8 cellular contexts compared by ENCODE assay signal in genomic region chr13:26929971-26930730, GRCh38.
DNase-seq lines count a peak whose midpoint lies in the region; ATAC-seq, FAIRE-seq and TF ChIP-seq lines count a peak whose summit lies in the region.

No MANE protein-coding gene starts in this region.

- no peak overlapping the region for H4K12ac ChIP-seq in trophoblast cell (ENCODE audit: low read depth, low read length)

- no peaks in the 10 kb centered on the region for H3F3A ChIP-seq in SK-N-SH (replicated peaks; ENCODE audit: insufficient read depth)

- H3K27me3 Mint-ChIP-seq in activated naive CD4-positive, alpha-beta T cell treated with anti-CD3 and anti-CD28 coated beads, Interleukin-2, amount 10 ng/mL, durations not matched to agents 7 days and 5 days: peaks cover 17% of the 10 kb centered on the region

- H3K4me2 ChIP-seq in SK-N-SH (peak overlapping the region; percentile 70), trophoblast cell (ENCODE audit: low read length) (peak overlapping the region; percentile 41)

- TF ChIP-seq CTCF in SK-N-SH (IDR thresholded peaks at IDR 0.05) (peak; percentile 97), upper lobe of left lung (IDR thresholded peaks at IDR 0.05) (peak; percentile 57 to 89 (median 80))

- H3K4me3 ChIP-seq in SK-N-SH (ENCODE audit: low read depth in 2 of 2, low read length in 1 of 2): peak overlapping the region; percentile 31 to 51
- H3K4me3 ChIP-seq in trophoblast cell (ENCODE audit: low read depth, low read length): no peak overlapping the region
- no peak overlapping the region for H3K4me3 ChIP-seq in upper lobe of left lung

- no peak overlapping the region for H2BK12ac ChIP-seq in trophoblast cell (ENCODE audit: low read length)

- H3K4me1 ChIP-seq in SK-N-SH (ENCODE audit: control insufficient read depth in 1 of 2, insufficient read depth in 2 of 2, low read depth in 1 of 2, low read length in 1 of 2) (peaks cover 0 to 2% of the 10 kb centered on the region in 2 experiments; a peak in 1 of 4 replicates), trophoblast cell (ENCODE audit: control insufficient read depth in 1 of 2, insufficient read depth in 2 of 2, low read length in 2 of 2) (peaks cover 0 to 2% of the 10 kb centered on the region in 2 experiments), upper lobe of left lung (peaks cover 0 to 5% (median 4%) of the 10 kb centered on the region in 4 donors)

- POLR2A ChIA-PET in SK-N-SH (lab: Yijun Ruan, JAX): interaction anchor here (0.6 kb wide), 1 partner anchor 14 kb away, joined by 4 read pairs; no protein-coding TSS in a partner anchor

- no peaks in the 10 kb centered on the region for H4K20me1 ChIP-seq in SK-N-SH (ENCODE audit: insufficient read depth)

- peak; percentile 84 for FAIRE-seq in GM18507 (lab: Jason Lieb, UNC)

- no peaks in the 10 kb centered on the region for H3K79me2 ChIP-seq in SK-N-SH (ENCODE audit: insufficient read depth)
- H3K79me2 ChIP-seq in trophoblast cell (ENCODE audit: control insufficient read depth, insufficient read depth, low read length, poor library complexity): no peaks in the 10 kb centered on the region

- TF ChIP-seq EP300 in SK-N-SH (IDR thresholded peaks at IDR 0.05; ENCODE audit: borderline replicate concordance in 1 of 2, low read depth in 1 of 2, low read length in 1 of 2) (no peak), upper lobe of left lung (IDR thresholded peaks at IDR 0.05) (no peak)

- no peaks in the 10 kb centered on the region for H3K9me3 ChIP-seq in SK-N-SH
- H3K9me3 ChIP-seq in trophoblast cell (ENCODE audit: insufficient read depth, low read depth, low read length): peaks cover 2% of the 10 kb centered on the region
- H3K9me3 ChIP-seq in upper lobe of left lung: no peaks in the 10 kb centered on the region

- no peak for TF ChIP-seq POLR2A in upper lobe of left lung (IDR thresholded peaks at IDR 0.05)

- H2BK5ac ChIP-seq in trophoblast cell (ENCODE audit: low read depth, low read length, poor library complexity): no peak overlapping the region

- no peak overlapping the region for H3K18ac ChIP-seq in trophoblast cell (ENCODE audit: low read length)

- H3K36me3 ChIP-seq in SK-N-SH (replicated peaks in 1 of 2; ENCODE audit: control insufficient read depth in 1 of 2, insufficient read depth in 2 of 2, low read length in 1 of 2) (no peaks in the 10 kb centered on the region), trophoblast cell (ENCODE audit: control insufficient read depth in 1 of 2, insufficient read depth in 2 of 2, low read length in 2 of 2) (no peaks in the 10 kb centered on the region), upper lobe of left lung (no peaks in the 10 kb centered on the region)

- H3K27ac ChIP-seq in SK-N-SH (ENCODE audit: low read depth in 2 of 2, low read length in 1 of 2): no peak overlapping the region
- H3K27ac ChIP-seq in trophoblast cell (ENCODE audit: low read depth, low read length): no peak overlapping the region
- H3K27ac ChIP-seq in upper lobe of left lung: no peak overlapping the region

- H3K79me1 ChIP-seq in trophoblast cell (ENCODE audit: low read length): no peaks in the 10 kb centered on the region

- H2AFZ ChIP-seq in SK-N-SH (ENCODE audit: low read depth) (no peak overlapping the region; the same call in none of the 2 replicates), trophoblast cell (ENCODE audit: insufficient read depth, low read length, poor library complexity) (no peak overlapping the region)

- H3K9me3 Mint-ChIP-seq in activated naive CD4-positive, alpha-beta T cell treated with anti-CD3 and anti-CD28 coated beads, Interleukin-2, amount 10 ng/mL, durations not matched to agents 7 days and 5 days: no peaks in the 10 kb centered on the region

- TF ChIP-seq RAD21 in SK-N-SH (IDR thresholded peaks at IDR 0.05; ENCODE audit: low read length): peak; percentile 89

- no peak overlapping the region for H2BK120ac ChIP-seq in trophoblast cell (ENCODE audit: insufficient read depth, low read length, poor library complexity)

- no peak overlapping the region for H3K9ac ChIP-seq in SK-N-SH
- H3K9ac ChIP-seq in trophoblast cell (ENCODE audit: low read length): no peak overlapping the region

- 0 out of 2 replicates have a peak, but pooled peaks cover 2% of the 10 kb centered on the region for H3K27me3 ChIP-seq in SK-N-SH (ENCODE audit: insufficient read depth)
- H3K27me3 ChIP-seq in trophoblast cell (ENCODE audit: insufficient read depth, low read length): no peaks in the 10 kb centered on the region
- no peaks in the 10 kb centered on the region for H3K27me3 ChIP-seq in upper lobe of left lung

- no peak overlapping the region for H2AK5ac ChIP-seq in trophoblast cell (ENCODE audit: low read length)

- H3K4ac ChIP-seq in trophoblast cell (ENCODE audit: low read depth, low read length): no peak overlapping the region

- H3K9me2 ChIP-seq in SK-N-SH: no peaks in the 10 kb centered on the region

- H3K14ac ChIP-seq in trophoblast cell (ENCODE audit: low read length): no peak overlapping the region

- no peak overlapping the region for H4K8ac ChIP-seq in trophoblast cell (ENCODE audit: low read depth, low read length)

- no peak overlapping the region for H3K23ac ChIP-seq in trophoblast cell (ENCODE audit: low read length)

- ATAC-seq in upper lobe of left lung (ENCODE audit: low FRiP score in 2 of 2): peak in 1 of 2 donors; percentile 85

- no peak overlapping the region for H4K91ac ChIP-seq in trophoblast cell (ENCODE audit: low read depth, low read length)

- CTCF ChIA-PET in SK-N-SH (lab: Yijun Ruan, JAX): interaction anchor here (0.6 to 7.8 kb wide), 72 partner anchors 8 to 1491 kb away, joined by 3 to 74 read pairs (median 4); partner anchors contain the start of gene GPR12
- CTCF ChIA-PET in activated naive CD4-positive, alpha-beta T cell treated with anti-CD3 and anti-CD28 coated beads, Interleukin-2, amount 10 ng/mL, durations not matched to agents 7 days and 5 days (lab: Charles Lee): interaction anchor here (0.7 to 2.1 kb wide), 9 partner anchors 11 to 1310 kb away, joined by 3 to 11 read pairs (median 3); no protein-coding TSS in a partner anchor

- intact Hi-C loops in head of caudate nucleus (cut with DNase I): loop anchor here (5.0 kb wide), 1 partner anchor 223 kb away; no protein-coding TSS in a partner anchor

- WGBS in SK-N-SH (ENCODE audit: low lambda C conversion rate): 12% methylated on average over 21 of the region's 21 CpGs
- WGBS in trophoblast cell (ENCODE audit: extremely low coverage, insufficient coverage, insufficient read length): no CpG with 5 or more reads among the region's 21 CpGs
- WGBS in upper lobe of left lung, 2 donors: 13 to 17% methylated on average over 19 to 21 of the region's 21 CpGs

- peak; percentile 63 for DNase-seq in A172 (ENCODE audit: low spot score)
- DNase-seq in GM18507 (ENCODE audit: extremely low spot score, insufficient read length, low read depth): peak; percentile 37
- DNase-seq in NAMALWA (ENCODE audit: low spot score): peak; percentile 78
- DNase-seq in SK-N-SH: peak; percentile 79
- DNase-seq in activated naive CD4-positive, alpha-beta T cell treated with anti-CD3 and anti-CD28 coated beads, Interleukin-2, amount 10 ng/mL, durations not matched to agents 7 days and 5 days: peak; percentile 75
- peak; percentile 58 to 94 (median 86) for DNase-seq in head of caudate nucleus
- DNase-seq in trophoblast cell: peak; percentile 63 to 84
- peak in 1 of 2 donors; percentile 47 for DNase-seq in upper lobe of left lung

- H3K4me1 Mint-ChIP-seq in activated naive CD4-positive, alpha-beta T cell treated with anti-CD3 and anti-CD28 coated beads, Interleukin-2, amount 10 ng/mL, durations not matched to agents 7 days and 5 days: no peaks in the 10 kb centered on the region

- no peaks in the 10 kb centered on the region for H3K36me3 Mint-ChIP-seq in activated naive CD4-positive, alpha-beta T cell treated with anti-CD3 and anti-CD28 coated beads, Interleukin-2, amount 10 ng/mL, durations not matched to agents 7 days and 5 days

- H3K27ac Mint-ChIP-seq in activated naive CD4-positive, alpha-beta T cell treated with anti-CD3 and anti-CD28 coated beads, Interleukin-2, amount 10 ng/mL, durations not matched to agents 7 days and 5 days: no peak overlapping the region

- no peak overlapping the region for H3K4me3 Mint-ChIP-seq in activated naive CD4-positive, alpha-beta T cell treated with anti-CD3 and anti-CD28 coated beads, Interleukin-2, amount 10 ng/mL, durations not matched to agents 7 days and 5 days

TF ChIP-seq in SK-N-SH, 30 proteins besides CTCF, POLR2A, EP300 and RAD21:
- TF ChIP-seq GATA2 (CRISPR knock-in tag; IDR thresholded peaks at IDR 0.05): no peak
- TF ChIP-seq SMC3 (IDR thresholded peaks at IDR 0.05; ENCODE audit: low read depth, low read length): peak; percentile 63

Comparison
In these comparisons a context has a peak if more than half of its experiments do, and no peak if none do; other contexts are left out.
1. H3K4me3 ChIP-seq: peak in SK-N-SH (2 of 2); none in trophoblast cell (single experiment) and upper lobe of left lung (0 of 4).